Comparison of ENCODE assay signal across 1 cellular context in genomic region chr12:4648499-4649357, GRCh38.
A peak's percentile ranks its signal among the peaks of the same experiment; 100 is the strongest.
TF ChIP-seq lines count a peak whose summit lies in the region.

Gene AKAP3, minus strand, starts transcription at chr12:4649051. Its CDS starts 10,855 bp downstream, at chr12:4638196.
Gene NDUFA9, plus strand, starts transcription at chr12:4649114. Its CDS starts 13 bp downstream, at chr12:4649127.

TF ChIP-seq in HepG2, 621 proteins besides CTCF, POLR2A, EP300 and RAD21 (continued from another document and continues in another):
- TF ChIP-seq ZNF230 (CRISPR knock-in tag; IDR thresholded peaks at IDR 0.05) (no peak), PRDM15 (CRISPR knock-in tag; IDR thresholded peaks at IDR 0.05) (no peak), ZNF503 (CRISPR knock-in tag; IDR thresholded peaks at IDR 0.05) (0 out of 2 replicates have a peak, but pooled peaks have one; percentile 24), ZNF143 (CRISPR knock-in tag; IDR thresholded peaks at IDR 0.05) (peak; percentile 94), PHF8 (CRISPR knock-in tag; IDR thresholded peaks at IDR 0.05) (peak; percentile 72), GMEB1 (CRISPR knock-in tag; IDR thresholded peaks at IDR 0.05; ENCODE audit: borderline replicate concordance) (peak; percentile 56; the same call in 1 of the 2 replicates), ZNF878 (CRISPR knock-in tag; IDR thresholded peaks at IDR 0.05) (peak; percentile 59), ARID4A (CRISPR knock-in tag; IDR thresholded peaks at IDR 0.05; ENCODE audit: borderline replicate concordance) (peak; percentile 82; the same call in 1 of the 2 replicates), HBP1 (CRISPR knock-in tag; IDR thresholded peaks at IDR 0.05; ENCODE audit: low read depth) (peak; percentile 87; the same call in 1 of the 2 replicates), TARDBP (CRISPR knock-in tag; IDR thresholded peaks at IDR 0.05) (no peak), PATZ1 (CRISPR knock-in tag; IDR thresholded peaks at IDR 0.05) (no peak), POLR2AphosphoS5 (IDR thresholded peaks at IDR 0.05; ENCODE audit: low read depth, low read length) (peak; percentile 92), KLF16 (CRISPR knock-in tag; IDR thresholded peaks at IDR 0.05) (peak in 1 of 2 experiments; percentile 69; a peak in 1 of 4 replicates), ISX (CRISPR knock-in tag; conservative IDR thresholded peaks at IDR 0.05) (no peak), ZNF839 (CRISPR knock-in tag; IDR thresholded peaks at IDR 0.05; ENCODE audit: borderline replicate concordance) (no peak), ZNF256 (CRISPR knock-in tag; conservative IDR thresholded peaks at IDR 0.05) (no peak), CREB1 (IDR thresholded peaks at IDR 0.05) (no peak), CREB1 (CRISPR knock-in tag; IDR thresholded peaks at IDR 0.05) (peak; percentile 57; the same call in 1 of the 2 replicates), DR1 (CRISPR knock-in tag; IDR thresholded peaks at IDR 0.05) (0 out of 2 replicates have a peak, but pooled peaks have one; percentile 34), ZNF691 (CRISPR knock-in tag; IDR thresholded peaks at IDR 0.05; ENCODE audit: borderline replicate concordance, low read depth) (0 out of 2 replicates have a peak, but pooled peaks have one; percentile 21), ZNF547 (CRISPR knock-in tag; IDR thresholded peaks at IDR 0.05) (0 out of 2 replicates have a peak, but pooled peaks have one; percentile 63), ZNF616 (CRISPR knock-in tag; IDR thresholded peaks at IDR 0.05; ENCODE audit: low read depth) (no peak), DMTF1 (CRISPR knock-in tag; IDR thresholded peaks at IDR 0.05) (no peak), NONO (IDR thresholded peaks at IDR 0.05) (no peak), NONO (CRISPR knock-in tag; conservative IDR thresholded peaks at IDR 0.05) (peak; percentile 69), ZNF710 (CRISPR knock-in tag; IDR thresholded peaks at IDR 0.05; ENCODE audit: borderline replicate concordance) (peak; percentile 61; the same call in 1 of the 2 replicates), CEBPG (CRISPR knock-in tag; IDR thresholded peaks at IDR 0.05) (0 out of 2 replicates have a peak, but pooled peaks have one; percentile 27), TFAP4 (IDR thresholded peaks at IDR 0.05; ENCODE audit: borderline replicate concordance, low read depth) (peak; percentile 95), ZNF362 (CRISPR knock-in tag; IDR thresholded peaks at IDR 0.05; ENCODE audit: borderline replicate concordance) (no peak), CBFB (CRISPR knock-in tag; IDR thresholded peaks at IDR 0.05) (peak; percentile 70; the same call in 1 of the 2 replicates), NFE2L2 (IDR thresholded peaks at IDR 0.05; ENCODE audit: low read length) (no peak), ZMYM4 (CRISPR knock-in tag; IDR thresholded peaks at IDR 0.05) (peak; percentile 81)
